Comparison of ENCODE assay signal across 16 cellular contexts in genomic region chr2:161814008-161814660, GRCh38.
DNase-seq lines count a peak whose midpoint lies in the region; ATAC-seq, FAIRE-seq and TF ChIP-seq lines count a peak whose summit lies in the region.
"Had no signal": no experiment of that assay in that cellular context is flagged by ENCODE, and none has a peak within 500 bp of the region (broad histone marks: within the 10 kb centered on the region; RNA-seq: fewer than 3 reads in every experiment).

No MANE protein-coding gene starts in this region.

- H3K9me3 ChIP-seq in mammary epithelial cell (replicated peaks; ENCODE audit: insufficient read depth, low read length) (peaks cover 4% of the 10 kb centered on the region), breast epithelium (peaks cover 0 to 4% of the 10 kb centered on the region in 2 donors), PC-3 (ENCODE audit: low read length) (peaks cover 6% of the 10 kb centered on the region), right atrium auricular region (peaks cover 0 to 16% of the 10 kb centered on the region in 2 donors)

- H3K79me2 ChIP-seq in mammary epithelial cell (ENCODE audit: insufficient read depth, low read length) (no peaks in the 10 kb centered on the region), PC-3 (ENCODE audit: low read length) (no peaks in the 10 kb centered on the region)

- intact Hi-C loops in mammary epithelial cell (cut with micrococcal nuclease) (no loop called here), breast epithelium (cut with DNase I; ENCODE audit: low total_unique reads) (no loop called here), PC-3 (cut with micrococcal nuclease) (no loop called here)

- H3K9me2 ChIP-seq in PC-3 (replicated peaks; ENCODE audit: low read length), result no peaks in the 10 kb centered on the region

- H3K4me2 ChIP-seq in mammary epithelial cell (ENCODE audit: insufficient read depth, low read depth, low read length) (no peak overlapping the region), PC-3 (ENCODE audit: low read length) (no peak overlapping the region)
- H3K4me2 ChIP-seq: GM23338 had no signal

- dilution Hi-C loops in mammary epithelial cell (cut with HindIII; ENCODE audit: low sequenced_read_pairs), result no loop called here

- H4K20me1 ChIP-seq in mammary epithelial cell (ENCODE audit: insufficient read depth, low read length), result no peaks in the 10 kb centered on the region
- no peaks in the 10 kb centered on the region for H4K20me1 ChIP-seq in PC-3 (ENCODE audit: low read length)

- H3K27me3 ChIP-seq in mammary epithelial cell (ENCODE audit: insufficient read depth, low read length) (no peaks in the 10 kb centered on the region), breast epithelium (no peaks in the 10 kb centered on the region), PC-3 (ENCODE audit: low read length) (no peaks in the 10 kb centered on the region), right atrium auricular region (no peaks in the 10 kb centered on the region)

- in situ Hi-C loops in mammary epithelial cell (cut with MboI; ENCODE audit: low sequenced_read_pairs in 2 of 2), result no loop called here

- FAIRE-seq in colon (lab: Jason Lieb, UNC), result peak; percentile 5
- FAIRE-seq: GM12891 had no signal

- BruUV-seq in mammary epithelial cell (replicated peaks; lab: Mats Ljungman, UMichigan), result no TSS peak
- BruUV-seq in PC-3 (replicated peaks; lab: Mats Ljungman, UMichigan), result no TSS peak

- DNase-seq in mammary epithelial cell (peak; percentile 2), breast epithelium (ENCODE audit: low spot score in 2 of 2) (no peak), PC-3 (peak; percentile 75), DMS53 (lab: John Stamatoyannopoulos, UW) (no peak), right atrium auricular region (ENCODE audit: low spot score) (no peak)
- DNase-seq: CD8-positive, alpha-beta T cell; COR-L47; H9; IMR-90 had no signal

- POLR2A ChIA-PET in PC-3 (lab: Charles Lee; ENCODE audit: unreplicated experiment), result no interaction called here

- TF ChIP-seq CTCF in mammary epithelial cell (conservative IDR thresholded peaks at IDR 0.05 in 1 of 2, IDR thresholded peaks at IDR 0.05 in 1 of 2; ENCODE audit: extremely low read depth in 1 of 2, insufficient read depth in 1 of 2, low read depth in 1 of 2, low read length in 2 of 2) (no peak), breast epithelium (IDR thresholded peaks at IDR 0.05) (no peak), PC-3 (conservative IDR thresholded peaks at IDR 0.05; ENCODE audit: low read depth, low read length) (no peak), right atrium auricular region (IDR thresholded peaks at IDR 0.05) (no peak)

- ATAC-seq in PC-3 (peak; percentile 94), HG03378 (IDR thresholded peaks at IDR 0.05; ENCODE audit: unreplicated experiment) (no peak), HG02623 (IDR thresholded peaks at IDR 0.05; ENCODE audit: unreplicated experiment) (no peak)
- ATAC-seq: CD8-positive, alpha-beta T cell; GM23338 had no signal

- H3F3A ChIP-seq in PC-3 (ENCODE audit: low read length, unreplicated experiment), result no peaks in the 10 kb centered on the region

- H3K9ac ChIP-seq in mammary epithelial cell (ENCODE audit: insufficient read depth, low read length), result no peak overlapping the region
- H3K9ac ChIP-seq in PC-3 (ENCODE audit: low read length), result no peak overlapping the region

- H3K36me3 ChIP-seq in mammary epithelial cell (ENCODE audit: insufficient read depth, low read length), result no peaks in the 10 kb centered on the region
- no peaks in the 10 kb centered on the region for H3K36me3 ChIP-seq in breast epithelium
- no peaks in the 10 kb centered on the region for H3K36me3 ChIP-seq in PC-3 (ENCODE audit: low read depth, low read length)
- no peaks in the 10 kb centered on the region for H3K36me3 ChIP-seq in right atrium auricular region

- no peak overlapping the region for H2AFZ ChIP-seq in mammary epithelial cell (ENCODE audit: low read depth, low read length)
- H2AFZ ChIP-seq in PC-3 (ENCODE audit: low read length), result no peak overlapping the region
- H2AFZ ChIP-seq: GM23338 had no signal

- H3K27ac ChIP-seq in mammary epithelial cell (ENCODE audit: insufficient read depth, low read depth, low read length), result no peak overlapping the region
- no peak overlapping the region for H3K27ac ChIP-seq in breast epithelium
- H3K27ac ChIP-seq in PC-3 (ENCODE audit: low read length), result no peak overlapping the region
- no peak overlapping the region for H3K27ac ChIP-seq in right atrium auricular region
- H3K27ac ChIP-seq: 22Rv1, HL-60 had no signal

- TF ChIP-seq POLR2A in breast epithelium (IDR thresholded peaks at IDR 0.05), result no peak

- no peaks in the 10 kb centered on the region for H3K4me1 ChIP-seq in mammary epithelial cell (ENCODE audit: insufficient read depth, low read length)
- H3K4me1 ChIP-seq in breast epithelium, result no peaks in the 10 kb centered on the region
- peaks cover 7% of the 10 kb centered on the region; the same call in 1 of the 2 replicates for H3K4me1 ChIP-seq in PC-3 (ENCODE audit: insufficient read depth, low read length)
- no peaks in the 10 kb centered on the region for H3K4me1 ChIP-seq in right atrium auricular region

- CTCF ChIA-PET in mammary epithelial cell (lab: Charles Lee; ENCODE audit: low non-redundant PET), result no interaction called here
- CTCF ChIA-PET in PC-3 (lab: Charles Lee), result no interaction called here

- no peak overlapping the region for H3K4me3 ChIP-seq in mammary epithelial cell (replicated peaks in 1 of 3; ENCODE audit: insufficient read depth in 1 of 3, low read depth in 2 of 3, low read length in 3 of 3)
- no peak overlapping the region for H3K4me3 ChIP-seq in breast epithelium
- no peak overlapping the region for H3K4me3 ChIP-seq in PC-3 (ENCODE audit: low read length)
- no peak overlapping the region for H3K4me3 ChIP-seq in right atrium auricular region
- H3K4me3 ChIP-seq: GM23338 had no signal

- 33% methylated on average over 4 of the region's 4 CpGs for WGBS in mammary epithelial cell (ENCODE audit: low coverage, missing lambda C conversion rate)

Comparison
In these comparisons a context has a peak if more than half of its experiments do, and no peak if none do; other contexts are left out.
1. DNase-seq: peak in mammary epithelial cell (single experiment) and PC-3 (single experiment); none in breast epithelium (0 of 2), DMS53 (single experiment) and right atrium auricular region (single experiment).